ENCODE assay signal across 1 cellular context in genomic region chr19:4399871-4400768, GRCh38.
TF ChIP-seq lines count a peak whose summit lies in the region.

A gene with protein sequence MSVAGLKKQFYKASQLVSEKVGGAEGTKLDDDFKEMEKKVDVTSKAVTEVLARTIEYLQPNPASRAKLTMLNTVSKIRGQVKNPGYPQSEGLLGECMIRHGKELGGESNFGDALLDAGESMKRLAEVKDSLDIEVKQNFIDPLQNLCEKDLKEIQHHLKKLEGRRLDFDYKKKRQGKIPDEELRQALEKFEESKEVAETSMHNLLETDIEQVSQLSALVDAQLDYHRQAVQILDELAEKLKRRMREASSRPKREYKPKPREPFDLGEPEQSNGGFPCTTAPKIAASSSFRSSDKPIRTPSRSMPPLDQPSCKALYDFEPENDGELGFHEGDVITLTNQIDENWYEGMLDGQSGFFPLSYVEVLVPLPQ (minus strand): TSS chr19:4400547. CDS start chr19:4400368, 179 bp downstream.

TF ChIP-seq in HepG2, 621 proteins besides CTCF, POLR2A, EP300 and RAD21 (continued from another document and continues in another):
- TF ChIP-seq, protein P1, sequence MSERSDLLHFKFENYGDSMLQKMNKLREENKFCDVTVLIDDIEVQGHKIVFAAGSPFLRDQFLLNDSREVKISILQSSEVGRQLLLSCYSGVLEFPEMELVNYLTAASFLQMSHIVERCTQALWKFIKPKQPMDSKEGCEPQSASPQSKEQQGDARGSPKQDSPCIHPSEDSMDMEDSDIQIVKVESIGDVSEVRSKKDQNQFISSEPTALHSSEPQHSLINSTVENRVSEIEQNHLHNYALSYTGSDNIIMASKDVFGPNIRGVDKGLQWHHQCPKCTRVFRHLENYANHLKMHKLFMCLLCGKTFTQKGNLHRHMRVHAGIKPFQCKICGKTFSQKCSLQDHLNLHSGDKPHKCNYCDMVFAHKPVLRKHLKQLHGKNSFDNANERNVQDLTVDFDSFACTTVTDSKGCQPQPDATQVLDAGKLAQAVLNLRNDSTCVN (CRISPR knock-in tag; IDR thresholded peaks at IDR 0.05; ENCODE audit: borderline replicate concordance), result 0 out of 2 replicates have a peak, but pooled peaks have one; percentile 46
- TF ChIP-seq, protein P2, sequence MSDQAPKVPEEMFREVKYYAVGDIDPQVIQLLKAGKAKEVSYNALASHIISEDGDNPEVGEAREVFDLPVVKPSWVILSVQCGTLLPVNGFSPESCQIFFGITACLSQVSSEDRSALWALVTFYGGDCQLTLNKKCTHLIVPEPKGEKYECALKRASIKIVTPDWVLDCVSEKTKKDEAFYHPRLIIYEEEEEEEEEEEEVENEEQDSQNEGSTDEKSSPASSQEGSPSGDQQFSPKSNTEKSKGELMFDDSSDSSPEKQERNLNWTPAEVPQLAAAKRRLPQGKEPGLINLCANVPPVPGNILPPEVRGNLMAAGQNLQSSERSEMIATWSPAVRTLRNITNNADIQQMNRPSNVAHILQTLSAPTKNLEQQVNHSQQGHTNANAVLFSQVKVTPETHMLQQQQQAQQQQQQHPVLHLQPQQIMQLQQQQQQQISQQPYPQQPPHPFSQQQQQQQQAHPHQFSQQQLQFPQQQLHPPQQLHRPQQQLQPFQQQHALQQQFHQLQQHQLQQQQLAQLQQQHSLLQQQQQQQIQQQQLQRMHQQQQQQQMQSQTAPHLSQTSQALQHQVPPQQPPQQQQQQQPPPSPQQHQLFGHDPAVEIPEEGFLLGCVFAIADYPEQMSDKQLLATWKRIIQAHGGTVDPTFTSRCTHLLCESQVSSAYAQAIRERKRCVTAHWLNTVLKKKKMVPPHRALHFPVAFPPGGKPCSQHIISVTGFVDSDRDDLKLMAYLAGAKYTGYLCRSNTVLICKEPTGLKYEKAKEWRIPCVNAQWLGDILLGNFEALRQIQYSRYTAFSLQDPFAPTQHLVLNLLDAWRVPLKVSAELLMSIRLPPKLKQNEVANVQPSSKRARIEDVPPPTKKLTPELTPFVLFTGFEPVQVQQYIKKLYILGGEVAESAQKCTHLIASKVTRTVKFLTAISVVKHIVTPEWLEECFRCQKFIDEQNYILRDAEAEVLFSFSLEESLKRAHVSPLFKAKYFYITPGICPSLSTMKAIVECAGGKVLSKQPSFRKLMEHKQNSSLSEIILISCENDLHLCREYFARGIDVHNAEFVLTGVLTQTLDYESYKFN (CRISPR knock-in tag; conservative IDR thresholded peaks at IDR 0.05), result peak; percentile 29; the same call in 1 of the 2 replicates
- TF ChIP-seq MLX (CRISPR knock-in tag; IDR thresholded peaks at IDR 0.05) (peak; percentile 63; the same call in 1 of the 2 replicates), ETV5 (CRISPR knock-in tag; IDR thresholded peaks at IDR 0.05; ENCODE audit: borderline replicate concordance) (peak; percentile 52; the same call in 1 of the 2 replicates), ATF2 (CRISPR knock-in tag; IDR thresholded peaks at IDR 0.05) (peak; percentile 87), PATZ1 (CRISPR knock-in tag; IDR thresholded peaks at IDR 0.05) (peak; percentile 74), CSRNP2 (CRISPR knock-in tag; conservative IDR thresholded peaks at IDR 0.05; ENCODE audit: low read depth) (0 out of 2 replicates have a peak, but pooled peaks have one; percentile 26), NFIB (CRISPR knock-in tag; IDR thresholded peaks at IDR 0.05; ENCODE audit: borderline replicate concordance) (no peak), MEF2D (CRISPR knock-in tag; IDR thresholded peaks at IDR 0.05) (0 out of 2 replicates have a peak, but pooled peaks have one; percentile 42), ZHX2 (IDR thresholded peaks at IDR 0.05; ENCODE audit: low read depth) (peak; percentile 37; the same call in 1 of the 2 replicates), ZHX2 (CRISPR knock-in tag; IDR thresholded peaks at IDR 0.05; ENCODE audit: borderline replicate concordance) (no peak), HCFC1 (IDR thresholded peaks at IDR 0.05; ENCODE audit: low read depth, low read length) (peak; percentile 58), FOSL2 (CRISPR knock-in tag; IDR thresholded peaks at IDR 0.05) (peak; percentile 73), CREM (IDR thresholded peaks at IDR 0.05) (peak; percentile 34; the same call in 1 of the 2 replicates), CREM (CRISPR knock-in tag; IDR thresholded peaks at IDR 0.05) (no peak), PHF21A (CRISPR knock-in tag; IDR thresholded peaks at IDR 0.05) (peak; percentile 59; the same call in 1 of the 2 replicates), NR2F2 (IDR thresholded peaks at IDR 0.05; ENCODE audit: borderline replicate concordance, low read depth) (no peak), PBX3 (CRISPR knock-in tag; IDR thresholded peaks at IDR 0.05; ENCODE audit: borderline replicate concordance) (no peak), FOXA1 (IDR thresholded peaks at IDR 0.05) (no peak), FOXA1 (CRISPR knock-in tag; IDR thresholded peaks at IDR 0.05) (peak; percentile 57), TIGD3 (CRISPR knock-in tag; IDR thresholded peaks at IDR 0.05; ENCODE audit: borderline replicate concordance) (0 out of 2 replicates have a peak, but pooled peaks have one; percentile 11)
- TF ChIP-seq, protein P3, sequence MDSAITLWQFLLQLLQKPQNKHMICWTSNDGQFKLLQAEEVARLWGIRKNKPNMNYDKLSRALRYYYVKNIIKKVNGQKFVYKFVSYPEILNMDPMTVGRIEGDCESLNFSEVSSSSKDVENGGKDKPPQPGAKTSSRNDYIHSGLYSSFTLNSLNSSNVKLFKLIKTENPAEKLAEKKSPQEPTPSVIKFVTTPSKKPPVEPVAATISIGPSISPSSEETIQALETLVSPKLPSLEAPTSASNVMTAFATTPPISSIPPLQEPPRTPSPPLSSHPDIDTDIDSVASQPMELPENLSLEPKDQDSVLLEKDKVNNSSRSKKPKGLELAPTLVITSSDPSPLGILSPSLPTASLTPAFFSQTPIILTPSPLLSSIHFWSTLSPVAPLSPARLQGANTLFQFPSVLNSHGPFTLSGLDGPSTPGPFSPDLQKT (CRISPR knock-in tag; IDR thresholded peaks at IDR 0.05; ENCODE audit: borderline replicate concordance), result no peak
